In the genomic region with DNA sequence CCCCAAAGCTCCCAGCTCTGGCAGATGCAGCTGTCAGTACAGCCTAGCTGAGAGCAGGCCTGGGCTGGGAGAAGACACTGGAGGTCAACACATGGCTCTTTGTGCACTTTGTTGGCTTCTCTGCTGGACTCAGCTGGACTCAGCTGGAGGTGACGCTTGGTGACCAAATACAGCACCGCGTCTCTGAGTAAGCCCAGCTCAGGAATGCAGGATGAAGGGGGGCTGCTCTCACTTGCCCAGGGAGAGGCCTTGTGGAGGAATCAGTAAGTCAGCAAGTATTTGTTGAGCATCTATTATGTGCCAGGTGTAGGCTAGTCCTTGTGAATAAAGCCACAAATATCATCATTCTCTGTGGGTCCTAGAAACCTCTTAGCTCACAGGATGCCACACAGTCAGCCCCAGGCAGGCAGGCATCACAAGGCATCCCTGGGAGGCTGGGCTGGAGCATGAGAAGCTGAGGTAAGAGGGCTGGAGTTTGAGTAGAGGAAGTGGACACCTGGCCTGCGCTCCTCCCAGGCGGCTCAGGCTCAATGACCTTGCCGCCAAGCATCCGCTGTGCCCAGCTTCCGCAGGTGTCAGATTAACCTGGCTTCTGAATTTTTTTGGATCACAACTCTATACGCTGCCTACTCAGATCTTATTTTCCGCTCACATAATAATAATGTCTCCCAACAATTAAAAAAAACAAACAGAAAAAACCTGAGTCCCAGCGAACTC, we compare ENCODE assay signal across 10 cellular contexts.
DNase-seq lines count a peak whose midpoint lies in the region; ATAC-seq and TF ChIP-seq lines count a peak whose summit lies in the region.
"Had no signal": no experiment of that assay in that cellular context is flagged by ENCODE, and none has a peak within 500 bp of the region (broad histone marks: within the 10 kb centered on the region; RNA-seq: fewer than 3 reads in every experiment).

No MANE protein-coding gene starts in this region.

- no peaks in the 10 kb centered on the region for H3K9me3 ChIP-seq in SJSA1 (replicated peaks)

- no peaks in the 10 kb centered on the region for H3K36me3 ChIP-seq in SJSA1

- no peak for TF ChIP-seq CTCF in fibroblast of pulmonary artery (IDR thresholded peaks at IDR 0.05; ENCODE audit: low read length, missing control alignments)

- no peak for ATAC-seq in GM21529 (IDR thresholded peaks at IDR 0.05; ENCODE audit: unreplicated experiment)

- H3K27me3 ChIP-seq in SJSA1 (replicated peaks): no peaks in the 10 kb centered on the region

- DNase-seq in ELF-1 (ENCODE audit: low read depth, low spot score) (peak; percentile 37), SJSA1 (ENCODE audit: low read depth in 1 of 2, low spot score in 2 of 2) (peak; percentile 83 to 88), fibroblast of pulmonary artery (ENCODE audit: low read depth) (peak; percentile 52), renal cortical epithelial cell (ENCODE audit: low read depth) (peak; percentile 70), CD1c-positive myeloid dendritic cell (ENCODE audit: extremely low spot score) (no peak), NCI-H510A treated with DMSO at 0.1 percent for 48 hours (lab: John Stamatoyannopoulos, UW) (no peak)
- DNase-seq in activated T-cell treated with anti-CD3 and anti-CD28 coated beads, Interleukin-2, amount 50 U/mL, for 1 hour: no peak
- DNase-seq: activated CD4-positive, alpha-beta T cell treated with anti-CD3 and anti-CD28 coated beads for 48 hours had no signal

- peaks cover 34% of the 10 kb centered on the region for H3K4me1 ChIP-seq in SJSA1 (replicated peaks)

- no peak overlapping the region for H3K4me3 ChIP-seq in SJSA1
- H3K4me3 ChIP-seq in fibroblast of pulmonary artery (replicated peaks; ENCODE audit: low read depth, low read length): no peak overlapping the region

- peak overlapping the region; percentile 86 for H3K27ac ChIP-seq in SJSA1
- H3K27ac ChIP-seq: HL-60 had no signal

Comparison
In these comparisons a context has a peak if more than half of its experiments do, and no peak if none do; other contexts are left out.
1. DNase-seq: peak in ELF-1 (single experiment), SJSA1 (2 of 2), fibroblast of pulmonary artery (single experiment) and renal cortical epithelial cell (single experiment); none in activated T-cell treated with anti-CD3 and anti-CD28 coated beads, Interleukin-2, amount 50 U/mL, for 1 hour (single experiment), CD1c-positive myeloid dendritic cell (single experiment) and NCI-H510A treated with DMSO at 0.1 percent for 48 hours (single experiment).